Comparison of ENCODE assay signal across 8 cellular contexts in the genomic region with DNA sequence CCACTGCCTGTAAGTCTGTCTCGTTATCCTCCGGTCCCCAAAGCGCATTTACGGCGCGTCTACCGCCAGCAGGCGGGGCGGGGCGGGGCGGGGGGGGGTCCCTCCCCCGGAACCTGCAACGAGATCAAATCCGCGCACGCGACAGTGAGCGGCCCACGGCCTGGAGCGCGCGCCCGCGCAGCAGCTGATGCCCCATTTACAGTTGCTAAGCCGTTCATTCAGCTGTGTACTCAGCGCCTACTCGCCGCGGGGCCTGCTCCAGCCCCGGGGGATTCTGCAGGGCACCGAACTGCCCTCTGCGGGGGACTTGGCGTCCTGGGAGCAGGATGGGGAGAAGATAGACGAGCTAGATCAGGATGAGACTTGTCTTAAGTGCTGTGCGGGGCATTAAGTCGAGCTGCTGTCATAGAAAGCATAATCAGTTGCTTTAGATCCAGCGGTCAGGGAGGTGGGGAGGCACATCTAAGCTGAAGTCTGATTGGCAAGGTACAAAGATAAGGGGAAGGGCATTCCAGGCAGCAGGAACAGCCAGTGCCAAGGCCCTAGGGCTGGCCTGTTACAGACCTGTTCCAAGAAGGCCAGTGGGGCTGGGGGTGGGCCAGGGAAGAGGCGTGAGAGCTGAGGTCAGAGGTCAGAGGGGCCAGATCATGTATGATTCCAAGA. TPM values are rescaled to one million over a fixed set of nuclear protein-coding genes. Genes with fewer than 3 reads are reported as not detected.
DNase-seq lines count a peak whose midpoint lies in the region; ATAC-seq and TF ChIP-seq lines count a peak whose summit lies in the region.

No MANE protein-coding gene starts in this region.

- ATAC-seq in IMR-90 (ENCODE audit: low read depth), result peak; percentile 21
- ATAC-seq in activated T-cell treated with anti-CD3 and anti-CD28 coated beads, Interleukin-2, amount 50 U/mL, for 72 hours (replicated peaks in 1 of 2), result peak; percentile 33 to 43
- ATAC-seq in stimulated activated naive CD8-positive, alpha-beta T cell treated with anti-CD3 and anti-CD28 coated beads, Interleukin-15, amount 100 ng/mL, for 72 hours, result peak; percentile 38

- DNase-seq in IMR-90 (peak; percentile 74), PC-9 (peak in 1 of 2 experiments; percentile 38), fibroblast of gingiva (ENCODE audit: low read depth) (peak; percentile 35), OCI-M2 (lab: John Stamatoyannopoulos, UW; ENCODE audit: unreplicated experiment) (no peak)
- DNase-seq in activated T-cell treated with anti-CD3 and anti-CD28 coated beads, Interleukin-2, amount 50 U/mL, for 72 hours, result peak; percentile 78 to 80
- peak; percentile 64 to 75 for DNase-seq in stimulated activated naive CD8-positive, alpha-beta T cell treated with anti-CD3 and anti-CD28 coated beads, Interleukin-15, amount 100 ng/mL, for 72 hours

- peak overlapping the region; percentile 52 for H3K9ac ChIP-seq in IMR-90 (ENCODE audit: low read depth, low read length)

- peak overlapping the region; percentile 61 for H3K4ac ChIP-seq in IMR-90 (ENCODE audit: low read depth, low read length)

- peak overlapping the region; percentile 63; the same call in 1 of the 2 replicates for H4K91ac ChIP-seq in IMR-90 (ENCODE audit: insufficient read depth, low read depth, low read length)

- in situ Hi-C loops in IMR-90 (cut with MboI; ENCODE audit: low sequenced_read_pairs), result no loop called here

- no peaks in the 10 kb centered on the region for H3K36me3 Mint-ChIP-seq in activated T-cell treated with anti-CD3 and anti-CD28 coated beads, Interleukin-2, amount 50 U/mL, for 72 hours (ENCODE audit: insufficient read depth in 2 of 2)
- H3K36me3 Mint-ChIP-seq in nephron (ENCODE audit: low read depth), result no peaks in the 10 kb centered on the region

- H2AFZ ChIP-seq in IMR-90 (replicated peaks; ENCODE audit: low read length, poor library complexity) (peak overlapping the region; percentile 95), PC-9 (peak overlapping the region; percentile 91)

- peak overlapping the region; percentile 16; the same call in 1 of the 2 replicates for H2BK20ac ChIP-seq in IMR-90 (ENCODE audit: low read depth, low read length)

- dilution Hi-C loops in IMR-90 (cut with HindIII; ENCODE audit: low sequenced_read_pairs, unreplicated experiment), result no loop called here

- intact Hi-C loops in IMR-90 (cut with micrococcal nuclease), result loop anchor here (1.0 to 2.0 kb wide), 2 partner anchors 42 to 69 kb away; no protein-coding TSS in a partner anchor
- intact Hi-C loops in PC-9 (cut with micrococcal nuclease; ENCODE audit: unreplicated experiment), result loop anchor here (2.0 kb wide), 1 partner anchor 31 kb away; no protein-coding TSS in a partner anchor

- CTCF ChIA-PET in IMR-90 (lab: Yijun Ruan, JAX), result interaction anchor here (1.4 kb wide), 1 partner anchor 29 kb away, joined by 3 read pairs; no protein-coding TSS in a partner anchor
- CTCF ChIA-PET in PC-9 (lab: Charles Lee), result interaction anchor here (0.7 kb wide), 1 partner anchor 81 kb away, joined by 3 read pairs; no protein-coding TSS in a partner anchor

- H3K27ac ChIP-seq in IMR-90 (ENCODE audit: insufficient read depth, low read length) (peak overlapping the region; percentile 83), PC-9 (no peak overlapping the region)

- H3K23ac ChIP-seq in IMR-90 (ENCODE audit: low read depth, low read length), result peak overlapping the region; percentile 90

- peak overlapping the region; percentile 12 to 85; a peak in 3 of 4 replicates for H4K8ac ChIP-seq in IMR-90 (ENCODE audit: low read depth in 2 of 2, low read length in 2 of 2)

- H3F3A ChIP-seq in PC-9 (ENCODE audit: insufficient read depth, low read depth), result no peaks in the 10 kb centered on the region

- no peaks in the 10 kb centered on the region for H3K9me3 Mint-ChIP-seq in activated T-cell treated with anti-CD3 and anti-CD28 coated beads, Interleukin-2, amount 50 U/mL, for 72 hours
- H3K9me3 Mint-ChIP-seq in nephron, result no peaks in the 10 kb centered on the region
- H3K9me3 Mint-ChIP-seq in stimulated activated naive CD8-positive, alpha-beta T cell treated with anti-CD3 and anti-CD28 coated beads, Interleukin-15, amount 100 ng/mL, for 72 hours, result no peaks in the 10 kb centered on the region

- H3K18ac ChIP-seq in IMR-90 (ENCODE audit: low read depth, low read length), result peak overlapping the region; percentile 22; the same call in 1 of the 2 replicates

- H3K27me3 ChIP-seq in IMR-90 (ENCODE audit: control insufficient read depth, insufficient read depth, low read length), result no peaks in the 10 kb centered on the region
- H3K27me3 ChIP-seq in PC-9 (ENCODE audit: insufficient read depth, low read depth), result no peaks in the 10 kb centered on the region

- POLR2A ChIA-PET in IMR-90 (lab: Charles Lee; ENCODE audit: unreplicated experiment) (interaction anchor here (0.7 kb wide), 1 partner anchor 17 kb away, joined by 4 read pairs; no protein-coding TSS in a partner anchor), PC-9 (lab: Charles Lee; ENCODE audit: unreplicated experiment) (interaction anchor here (0.7 kb wide), 1 partner anchor 33 kb away, joined by 3 read pairs; no protein-coding TSS in a partner anchor)

- peak overlapping the region; percentile 63 for H2AK5ac ChIP-seq in IMR-90 (ENCODE audit: low read depth, low read length)

- H3K9me2 ChIP-seq in PC-9 (ENCODE audit: insufficient read depth), result no peaks in the 10 kb centered on the region

- no peak for TF ChIP-seq POLR2A in IMR-90 (IDR thresholded peaks at IDR 0.05; ENCODE audit: low read depth, low read length)

- peaks cover 9% of the 10 kb centered on the region for H3K9me1 ChIP-seq in IMR-90 (ENCODE audit: insufficient read depth, low read length)

- 2% methylated on average over 18 of the region's 38 CpGs; no CpG with 5 or more reads in 1 of the 2 experiments for WGBS in IMR-90 (ENCODE audit: extremely low coverage in 2 of 2, insufficient read length in 1 of 2), 2 experiments

- peak overlapping the region; percentile 24; the same call in 1 of the 3 replicates for H2BK15ac ChIP-seq in IMR-90 (ENCODE audit: low read depth, low read length)

- H4K20me1 ChIP-seq in IMR-90 (ENCODE audit: insufficient read depth, low read length), result peaks cover 26% of the 10 kb centered on the region
- no peaks in the 10 kb centered on the region for H4K20me1 ChIP-seq in PC-9 (ENCODE audit: insufficient read depth)

- peak overlapping the region; percentile 61 for H2BK5ac ChIP-seq in IMR-90 (ENCODE audit: low read depth, low read length, poor library complexity, severe bottlenecking)

- TF ChIP-seq CTCF in GM12875 (IDR thresholded peaks at IDR 0.05; ENCODE audit: borderline replicate concordance, insufficient read depth, low read depth, low read length) (no peak), IMR-90 (conservative IDR thresholded peaks at IDR 0.05; ENCODE audit: low read depth, low read length) (no peak), PC-9 (conservative IDR thresholded peaks at IDR 0.05) (no peak), nephron (IDR thresholded peaks at IDR 0.05; ENCODE audit: unreplicated experiment in 3 of 3) (no peak)

- peaks cover 9 to 43% of the 10 kb centered on the region in 2 experiments; a peak in 3 of 4 replicates for H3K79me1 ChIP-seq in IMR-90 (ENCODE audit: low read depth in 1 of 2, low read length in 2 of 2)

- H3K4me3 ChIP-seq in GM12875 (ENCODE audit: low read depth, low read length) (peak overlapping the region; percentile 48), IMR-90 (ENCODE audit: insufficient read depth, low read depth, low read length) (peak overlapping the region; percentile 63), PC-9 (peak overlapping the region; percentile 71)

- peak overlapping the region; percentile 80 for H2AK9ac ChIP-seq in IMR-90 (replicated peaks; ENCODE audit: low read depth, low read length, poor library complexity)

- peaks cover 16% of the 10 kb centered on the region for H3K4me1 ChIP-seq in IMR-90 (ENCODE audit: control insufficient read depth, insufficient read depth, low read length)
- peaks cover 16% of the 10 kb centered on the region for H3K4me1 ChIP-seq in PC-9 (replicated peaks; ENCODE audit: insufficient read depth)

- H3K79me2 ChIP-seq in PC-9 (ENCODE audit: low read depth), result peaks cover 26% of the 10 kb centered on the region

- no peaks in the 10 kb centered on the region for H3K36me3 ChIP-seq in IMR-90 (ENCODE audit: control insufficient read depth, insufficient read depth, low read length)
- H3K36me3 ChIP-seq in PC-9 (ENCODE audit: low read depth), result no peaks in the 10 kb centered on the region

- H3K9me3 ChIP-seq in IMR-90 (ENCODE audit: control insufficient read depth, insufficient read depth, low read length) (no peaks in the 10 kb centered on the region), PC-9 (ENCODE audit: insufficient read depth, low read depth) (no peaks in the 10 kb centered on the region)

- H3K27me3 Mint-ChIP-seq in activated T-cell treated with anti-CD3 and anti-CD28 coated beads, Interleukin-2, amount 50 U/mL, for 72 hours (ENCODE audit: low read depth), result no peaks in the 10 kb centered on the region
- peaks cover 17% of the 10 kb centered on the region for H3K27me3 Mint-ChIP-seq in nephron (ENCODE audit: low read depth)
- H3K27me3 Mint-ChIP-seq in stimulated activated naive CD8-positive, alpha-beta T cell treated with anti-CD3 and anti-CD28 coated beads, Interleukin-15, amount 100 ng/mL, for 72 hours, result no peaks in the 10 kb centered on the region

- BruUV-seq in IMR-90 (replicated peaks; lab: Mats Ljungman, UMichigan), result no TSS peak
- no TSS peak for BruUV-seq in PC-9 (replicated peaks; lab: Mats Ljungman, UMichigan)

- H3K27ac Mint-ChIP-seq in activated T-cell treated with anti-CD3 and anti-CD28 coated beads, Interleukin-2, amount 50 U/mL, for 72 hours, result peak overlapping the region; percentile 69
- H3K27ac Mint-ChIP-seq in nephron, result peak overlapping the region; percentile 1 to 93 (median 30)
- peak overlapping the region; percentile 90 to 95 for H3K27ac Mint-ChIP-seq in stimulated activated naive CD8-positive, alpha-beta T cell treated with anti-CD3 and anti-CD28 coated beads, Interleukin-15, amount 100 ng/mL, for 72 hours

- peak overlapping the region; percentile 69 for H3K4me2 ChIP-seq in IMR-90 (ENCODE audit: low read depth, low read length)
- peak overlapping the region; percentile 90 for H3K4me2 ChIP-seq in PC-9

- peaks cover 24% of the 10 kb centered on the region for H3K4me1 Mint-ChIP-seq in activated T-cell treated with anti-CD3 and anti-CD28 coated beads, Interleukin-2, amount 50 U/mL, for 72 hours (ENCODE audit: low read depth)
- peaks cover 34% of the 10 kb centered on the region for H3K4me1 Mint-ChIP-seq in nephron
- peaks cover 42% of the 10 kb centered on the region for H3K4me1 Mint-ChIP-seq in stimulated activated naive CD8-positive, alpha-beta T cell treated with anti-CD3 and anti-CD28 coated beads, Interleukin-15, amount 100 ng/mL, for 72 hours

- peak overlapping the region; percentile 83 to 90 for H3K4me3 Mint-ChIP-seq in activated T-cell treated with anti-CD3 and anti-CD28 coated beads, Interleukin-2, amount 50 U/mL, for 72 hours
- H3K4me3 Mint-ChIP-seq in nephron, result peak overlapping the region; percentile 82 to 91 (median 85)
- peak overlapping the region; percentile 90 to 98 for H3K4me3 Mint-ChIP-seq in stimulated activated naive CD8-positive, alpha-beta T cell treated with anti-CD3 and anti-CD28 coated beads, Interleukin-15, amount 100 ng/mL, for 72 hours

- peak overlapping the region; percentile 89 for H3K14ac ChIP-seq in IMR-90 (replicated peaks; ENCODE audit: low read depth, low read length)

- peak overlapping the region; percentile 8; the same call in 1 of the 2 replicates for H4K5ac ChIP-seq in IMR-90 (ENCODE audit: low read depth, low read length)

- peak; percentile 8; the same call in 1 of the 2 replicates for TF ChIP-seq RAD21 in IMR-90 (IDR thresholded peaks at IDR 0.05; ENCODE audit: low read length)

- peak overlapping the region; percentile 66; the same call in 1 of the 2 replicates for H3K56ac ChIP-seq in IMR-90 (ENCODE audit: extremely low read depth, insufficient read depth, low read length)

- peak overlapping the region; percentile 47 for H2BK120ac ChIP-seq in IMR-90 (ENCODE audit: low read depth, low read length)

RNA-seq across cellular contexts. Expression of a gene that starts 1.4 kb away (rescaled TPM):
- total RNA-seq in IMR-90 (2012; rRNA removed) (13.9 and 16.0 TPM in 2 replicates), PC-9 (2021) (21.2 and 24.8 TPM in 2 replicates)
- polyA plus RNA-seq in IMR-90 (2012; rRNA removed), result 19.0 and 22.2 TPM in 2 replicates
- 10.9 and 15.5 TPM in 2 replicates for polyA plus RNA-seq in IMR-90 (2012; cell fraction: cytosol; rRNA removed)
- 11.3 and 20.4 TPM in 2 replicates for polyA plus RNA-seq in IMR-90 (2012; cell fraction: nucleus; rRNA removed; ENCODE audit: low replicate concordance)
- 10 to 100 TPM; 10.1 to 11.3 TPM for total RNA-seq in activated T-cell treated with anti-CD3 and anti-CD28 coated beads, Interleukin-2, amount 50 U/mL, for 72 hours

RNA-seq across cellular contexts. Expression of a gene that starts 39.5 kb away (rescaled TPM):
- total RNA-seq in IMR-90 (2012; rRNA removed) (0.56 and 0.72 TPM in 2 replicates), PC-9 (2021) (0.28 and 0.48 TPM in 2 replicates)
- polyA plus RNA-seq in IMR-90 (2012; rRNA removed), result 0.65 and 1.4 TPM in 2 replicates
- polyA plus RNA-seq in IMR-90 (2012; cell fraction: cytosol; rRNA removed), result 0.48 and 1.5 TPM in 2 replicates
- 0.64 and 1.3 TPM in 2 replicates for polyA plus RNA-seq in IMR-90 (2012; cell fraction: nucleus; rRNA removed; ENCODE audit: low replicate concordance)
- total RNA-seq in activated T-cell treated with anti-CD3 and anti-CD28 coated beads, Interleukin-2, amount 50 U/mL, for 72 hours, result under 1 TPM; 0.39 to 0.58 TPM

Comparison
In these comparisons a context has a peak if more than half of its experiments do, and no peak if none do; other contexts are left out.
1. H3K27ac Mint-ChIP-seq: peak in every context shown above with its lines; median percentile 92 in stimulated activated naive CD8-positive, alpha-beta T cell treated with anti-CD3 and anti-CD28 coated beads, Interleukin-15, amount 100 ng/mL, for 72 hours; 69 in activated T-cell treated with anti-CD3 and anti-CD28 coated beads, Interleukin-2, amount 50 U/mL, for 72 hours; 30 in nephron.